23 cellular contexts compared by ENCODE assay signal in genomic region chr7:157987906-157988305, GRCh38.
DNase-seq lines count a peak whose midpoint lies in the region; ATAC-seq, FAIRE-seq and TF ChIP-seq lines count a peak whose summit lies in the region.
"Had no signal": no experiment of that assay in that cellular context is flagged by ENCODE, and none has a peak within 500 bp of the region (broad histone marks: within the 10 kb centered on the region; RNA-seq: fewer than 3 reads in every experiment).

No MANE protein-coding gene starts in this region.

- H3K4me2 ChIP-seq in osteoblast (ENCODE audit: insufficient read depth, low read length): no peak overlapping the region

- H3K27me3 ChIP-seq in osteoblast (ENCODE audit: insufficient read depth, low read length) (no peaks in the 10 kb centered on the region), heart right ventricle (peaks cover 0 to 34% (median 11%) of the 10 kb centered on the region in 7 donors), uterus (no peaks in the 10 kb centered on the region), Caco-2 (replicated peaks; ENCODE audit: control insufficient read depth, insufficient read depth, low read length) (no peaks in the 10 kb centered on the region)
- H3K27me3 ChIP-seq: BE2C had no signal

- no peak for FAIRE-seq in kidney (lab: Jason Lieb, UNC)
- FAIRE-seq: A204.1, GM12878, GM19239, H54, HepG2 had no signal

- H3K4me1 Mint-ChIP-seq in CD14-positive monocyte (no peaks in the 10 kb centered on the region), Caco-2 (ENCODE audit: low read depth, unreplicated experiment) (no peaks in the 10 kb centered on the region)

- H2AFZ ChIP-seq in osteoblast (ENCODE audit: low read length): no peak overlapping the region
- H2AFZ ChIP-seq: GM23248 had no signal

- H3K4me3 ChIP-seq in kidney (ENCODE audit: low read length in 2 of 2): no peak overlapping the region
- H3K4me3 ChIP-seq in osteoblast (ENCODE audit: insufficient read depth, low read length): no peak overlapping the region
- H3K4me3 ChIP-seq in heart right ventricle: no peak overlapping the region
- no peak overlapping the region for H3K4me3 ChIP-seq in uterus
- no peak overlapping the region for H3K4me3 ChIP-seq in Caco-2 (ENCODE audit: low read depth, low read length)
- H3K4me3 ChIP-seq: GM12878, GM23248 had no signal

- peak overlapping the region in 1 of 7 donors; percentile 21 for H3K27ac Mint-ChIP-seq in CD14-positive monocyte
- no peak overlapping the region for H3K27ac Mint-ChIP-seq in Caco-2 (ENCODE audit: unreplicated experiment)
- H3K27ac Mint-ChIP-seq: CD8-positive, alpha-beta T cell; IgD-negative memory B cell had no signal

- H3K79me2 ChIP-seq in osteoblast (ENCODE audit: insufficient read depth, low read length): no peaks in the 10 kb centered on the region

- TF ChIP-seq CTCF in CD14-positive monocyte (IDR thresholded peaks at IDR 0.05): no peak
- no peak for TF ChIP-seq CTCF in kidney (IDR thresholded peaks at IDR 0.05; ENCODE audit: borderline replicate concordance, extremely low read depth, insufficient read depth)
- TF ChIP-seq CTCF in osteoblast (IDR thresholded peaks at IDR 0.05; ENCODE audit: extremely low read depth, low read depth, low read length): no peak
- no peak for TF ChIP-seq CTCF in heart right ventricle (IDR thresholded peaks at IDR 0.05)
- no peak for TF ChIP-seq CTCF in uterus (IDR thresholded peaks at IDR 0.05)
- no peak for TF ChIP-seq CTCF in Caco-2 (IDR thresholded peaks at IDR 0.05; ENCODE audit: insufficient read depth in 1 of 2, low read depth in 1 of 2, low read length in 1 of 2, severe bottlenecking in 1 of 2, unreplicated experiment in 1 of 2)

- no peak overlapping the region for H3K9ac ChIP-seq in kidney (ENCODE audit: low read length in 2 of 2)
- H3K9ac ChIP-seq: GM23248 had no signal

- peak; percentile 16 for DNase-seq in CD14-positive monocyte (ENCODE audit: low spot score)
- DNase-seq in kidney: peak; percentile 32
- DNase-seq in osteoblast (ENCODE audit: insufficient read length, low spot score, missing footprints): peak; percentile 56
- no peak for DNase-seq in heart right ventricle
- DNase-seq in uterus: no peak
- DNase-seq in Caco-2: no peak
- DNase-seq: ACHN; BE2C; CD8-positive, alpha-beta T cell; DMS 273 treated with DMSO at 0.1 percent for 48 hours; DMS53; DND-41; EL; GM23248; HCEC 1CT; KBM-7 had no signal

- no peak for TF ChIP-seq POLR2A in uterus (IDR thresholded peaks at IDR 0.05)

- no peaks in the 10 kb centered on the region for H4K20me1 ChIP-seq in osteoblast (ENCODE audit: insufficient read depth, low read length)

- POLR2A ChIA-PET in Caco-2 (lab: Charles Lee): no interaction called here

- H3K36me3 Mint-ChIP-seq in CD14-positive monocyte (no peaks in the 10 kb centered on the region), Caco-2 (ENCODE audit: insufficient read depth, unreplicated experiment) (no peaks in the 10 kb centered on the region)
- H3K36me3 Mint-ChIP-seq: CD8-positive, alpha-beta T cell; IgD-negative memory B cell had no signal

- CTCF ChIA-PET in Caco-2 (lab: Charles Lee): no interaction called here

- H3K27me3 Mint-ChIP-seq in CD14-positive monocyte (ENCODE audit: low read depth in 3 of 3): peaks cover 1 to 7% (median 5%) of the 10 kb centered on the region in 3 donors
- H3K27me3 Mint-ChIP-seq in Caco-2 (ENCODE audit: insufficient read depth, unreplicated experiment): no peaks in the 10 kb centered on the region
- H3K27me3 Mint-ChIP-seq: IgD-negative memory B cell had no signal

- H3K9me3 ChIP-seq in kidney (ENCODE audit: control insufficient read depth in 1 of 2, low read length in 2 of 2) (no peaks in the 10 kb centered on the region), osteoblast (ENCODE audit: low read depth, low read length) (no peaks in the 10 kb centered on the region), heart right ventricle (no peaks in the 10 kb centered on the region), uterus (no peaks in the 10 kb centered on the region), Caco-2 (no peaks in the 10 kb centered on the region)
- H3K9me3 ChIP-seq: BE2C had no signal

- ATAC-seq in HG02840 (IDR thresholded peaks at IDR 0.05; ENCODE audit: low FRiP score, unreplicated experiment) (no peak), heart right ventricle (no peak)
- ATAC-seq: CD8-positive, alpha-beta T cell; GM12878; HepG2 had no signal

- H3K4me1 ChIP-seq in kidney (ENCODE audit: control insufficient read depth in 1 of 2, insufficient read depth in 1 of 2, low read depth in 1 of 2, low read length in 2 of 2): no peaks in the 10 kb centered on the region
- H3K4me1 ChIP-seq in osteoblast (ENCODE audit: insufficient read depth, low read length): no peaks in the 10 kb centered on the region
- no peaks in the 10 kb centered on the region for H3K4me1 ChIP-seq in heart right ventricle
- H3K4me1 ChIP-seq in uterus: no peaks in the 10 kb centered on the region
- no peaks in the 10 kb centered on the region for H3K4me1 ChIP-seq in Caco-2
- H3K4me1 ChIP-seq: BE2C had no signal

- H3K27ac ChIP-seq in kidney (ENCODE audit: low read depth in 2 of 2, low read length in 2 of 2): no peak overlapping the region
- H3K27ac ChIP-seq in osteoblast (ENCODE audit: low read depth, low read length): no peak overlapping the region
- no peak overlapping the region for H3K27ac ChIP-seq in heart right ventricle
- no peak overlapping the region for H3K27ac ChIP-seq in uterus
- H3K27ac ChIP-seq: GM23248 had no signal

- H3K9me3 Mint-ChIP-seq in CD14-positive monocyte: no peaks in the 10 kb centered on the region
- peaks cover 10% of the 10 kb centered on the region for H3K9me3 Mint-ChIP-seq in Caco-2 (ENCODE audit: unreplicated experiment)
- H3K9me3 Mint-ChIP-seq: CD8-positive, alpha-beta T cell had no signal

- intact Hi-C loops in CD14-positive monocyte (cut with micrococcal nuclease): no loop called here
- intact Hi-C loops in kidney (cut with DNase I): no loop called here
- intact Hi-C loops in heart right ventricle (cut with DNase I): no loop called here
- intact Hi-C loops in uterus (cut with DNase I; ENCODE audit: low total_unique reads): no loop called here
- intact Hi-C loops in Caco-2 (cut with micrococcal nuclease; ENCODE audit: unreplicated experiment): no loop called here

- H3K4me3 Mint-ChIP-seq in CD14-positive monocyte (no peak overlapping the region), Caco-2 (ENCODE audit: unreplicated experiment) (no peak overlapping the region)
- H3K4me3 Mint-ChIP-seq: CD8-positive, alpha-beta T cell; IgD-negative memory B cell had no signal

- WGBS in heart right ventricle, 2 donors: 70 to 71% methylated on average over 10 of the region's 10 CpGs

- H3K36me3 ChIP-seq in kidney (ENCODE audit: control insufficient read depth in 1 of 2, insufficient read depth in 2 of 2, low read length in 2 of 2) (no peaks in the 10 kb centered on the region), osteoblast (ENCODE audit: insufficient read depth, low read length) (no peaks in the 10 kb centered on the region), heart right ventricle (no peaks in the 10 kb centered on the region), uterus (no peaks in the 10 kb centered on the region), Caco-2 (ENCODE audit: control insufficient read depth, insufficient read depth, low read length) (no peaks in the 10 kb centered on the region)
- H3K36me3 ChIP-seq: BE2C had no signal

- no TSS peak for BruUV-seq in Caco-2 (replicated peaks; lab: Mats Ljungman, UMichigan)

Comparison
In these comparisons a context has a peak if more than half of its experiments do, and no peak if none do; other contexts are left out.
1. DNase-seq: peak in CD14-positive monocyte (single experiment), kidney (single experiment) and osteoblast (single experiment); none in heart right ventricle (0 of 2), uterus (0 of 2) and Caco-2 (0 of 2).